ENCODE assay signal across 8 cellular contexts in genomic region chr17:59106463-59107305, GRCh38. TPM values are rescaled to one million over a fixed set of nuclear protein-coding genes. Genes with fewer than 3 reads are reported as not detected.
DNase-seq lines count a peak whose midpoint lies in the region; ATAC-seq, FAIRE-seq and TF ChIP-seq lines count a peak whose summit lies in the region.

Gene TRIM37, minus strand, starts transcription at chr17:59106880. Its CDS starts 419 bp downstream, at chr17:59106461.

- DNase-seq in ELR (ENCODE audit: low read depth) (peak; percentile 100), H54 (ENCODE audit: insufficient read length, low spot score) (peak; percentile 96), fibroblast of peridontal ligament (ENCODE audit: extremely low read depth) (peak; percentile 98)
- DNase-seq in activated T-helper 9 cell treated with anti-CD3 and anti-CD28 coated beads, Interleukin-2, amount 50 U/mL, for 16 hours (ENCODE audit: low read depth) = peak; percentile 98
- DNase-seq in natural killer cell treated with Interleukin-12 subunit alpha and Interleukin-12 subunit beta and Interleukin-15 and Interleukin-18, amount 100 ng/mL, for 72 hours (ENCODE audit: low spot score) = peak; percentile 99
- DNase-seq in stimulated activated naive CD8-positive, alpha-beta T cell treated with anti-CD3 and anti-CD28 coated beads, Interleukin-15, Interleukin-2, amounts not matched to agents 100 U/mL and 50 U/mL, for 24 hours = peak; percentile 98

- H3K9me3 ChIP-seq in Loucy (ENCODE audit: insufficient read depth, low read depth, low read length) = no peaks in the 10 kb centered on the region

- H3K4me1 Mint-ChIP-seq in natural killer cell treated with Interleukin-12 subunit alpha and Interleukin-12 subunit beta and Interleukin-15 and Interleukin-18, amount 100 ng/mL, for 72 hours (ENCODE audit: low read depth in 2 of 2) = peaks cover 26 to 34% of the 10 kb centered on the region in 2 donors

- no peak for TF ChIP-seq CTCF in Loucy (conservative IDR thresholded peaks at IDR 0.05; ENCODE audit: low read length)

- peak within 1 kb of the TSS; percentile 90 to 97 for H3K27ac Mint-ChIP-seq in natural killer cell treated with Interleukin-12 subunit alpha and Interleukin-12 subunit beta and Interleukin-15 and Interleukin-18, amount 100 ng/mL, for 72 hours

- H3K4me1 ChIP-seq in Loucy (ENCODE audit: insufficient read depth, low read length, poor library complexity, severe bottlenecking) = peaks cover 38% of the 10 kb centered on the region

- H3F3A ChIP-seq in Loucy (ENCODE audit: low read depth) = peaks cover 5% of the 10 kb centered on the region; the same call in 1 of the 2 replicates

- peaks cover 12% of the 10 kb centered on the region for H3K36me3 ChIP-seq in Loucy (ENCODE audit: insufficient read depth, low read length)

- no peaks in the 10 kb centered on the region for H3K9me3 Mint-ChIP-seq in natural killer cell treated with Interleukin-12 subunit alpha and Interleukin-12 subunit beta and Interleukin-15 and Interleukin-18, amount 100 ng/mL, for 72 hours

- H3K4me2 ChIP-seq in Loucy (ENCODE audit: low read depth, low read length, poor library complexity, severe bottlenecking) = peak within 1 kb of the TSS; percentile 99

- H3K9me2 ChIP-seq in Loucy (replicated peaks; ENCODE audit: low read depth, low read length) = no peaks in the 10 kb centered on the region

- peaks cover 62% of the 10 kb centered on the region for H3K79me2 ChIP-seq in Loucy (ENCODE audit: insufficient read depth, low read length)

- FAIRE-seq in H54 (lab: Jason Lieb, UNC) = peak; percentile 96

- H3K4me3 Mint-ChIP-seq in natural killer cell treated with Interleukin-12 subunit alpha and Interleukin-12 subunit beta and Interleukin-15 and Interleukin-18, amount 100 ng/mL, for 72 hours = peak within 1 kb of the TSS; percentile 79

- H3K27me3 ChIP-seq in Loucy (ENCODE audit: insufficient read depth, low read length, poor library complexity, severe bottlenecking) = no peaks in the 10 kb centered on the region

- H2AFZ ChIP-seq in Loucy (ENCODE audit: low read length) = peak within 1 kb of the TSS; percentile 96

- H4K20me1 ChIP-seq in Loucy (ENCODE audit: insufficient read depth, low read length, poor library complexity, severe bottlenecking) = peaks cover 26% of the 10 kb centered on the region

- H3K4me3 ChIP-seq in Loucy (ENCODE audit: low read length, poor library complexity, severe bottlenecking) = peak within 1 kb of the TSS; percentile 84

- H3K27me3 Mint-ChIP-seq in natural killer cell treated with Interleukin-12 subunit alpha and Interleukin-12 subunit beta and Interleukin-15 and Interleukin-18, amount 100 ng/mL, for 72 hours = no peaks in the 10 kb centered on the region

- peak within 1 kb of the TSS; percentile 86 for H3K9ac ChIP-seq in Loucy (ENCODE audit: low read depth, low read length, poor library complexity, severe bottlenecking)

- TF ChIP-seq POLR2A in H54 (IDR thresholded peaks at IDR 0.05; ENCODE audit: low read depth, low read length) (peak; percentile 69), Raji (IDR thresholded peaks at IDR 0.05; ENCODE audit: insufficient read depth, low read depth, low read length) (peak; percentile 80)

- H3K36me3 Mint-ChIP-seq in natural killer cell treated with Interleukin-12 subunit alpha and Interleukin-12 subunit beta and Interleukin-15 and Interleukin-18, amount 100 ng/mL, for 72 hours = peaks cover 6% of the 10 kb centered on the region

- ATAC-seq in natural killer cell treated with Interleukin-12 subunit alpha and Interleukin-12 subunit beta and Interleukin-15 and Interleukin-18, amount 100 ng/mL, for 72 hours = peak; percentile 99
- ATAC-seq in stimulated activated naive CD8-positive, alpha-beta T cell treated with anti-CD3 and anti-CD28 coated beads, Interleukin-15, Interleukin-2, amounts not matched to agents 100 U/mL and 50 U/mL, for 24 hours = peak; percentile 98

RNA-seq across cellular contexts. Expression of gene TRIM37, which starts in this region (rescaled TPM):
- 10 to 100 TPM; 20.8 to 46.3 TPM for total RNA-seq in natural killer cell treated with Interleukin-12 subunit alpha and Interleukin-12 subunit beta and Interleukin-15 and Interleukin-18, amount 100 ng/mL, for 72 hours

Comparison
In these comparisons a context has a peak if more than half of its experiments do, and no peak if none do; other contexts are left out.
1. Peak in every context shown above with its lines: DNase-seq, ATAC-seq and H3K4me3 ChIP-seq.